Comparison of ENCODE assay signal across 1 cellular context in genomic region chr17:34980353-34980680, GRCh38.
TF ChIP-seq lines count a peak whose summit lies in the region.

TSS of gene LIG3 (plus strand) at chr17:34980512. CDS start at chr17:34983006, 2,494 bp downstream.

TF ChIP-seq in HepG2, 621 proteins besides CTCF, POLR2A, EP300 and RAD21 (continued from another document and continues in another):
- TF ChIP-seq ZBED4 (CRISPR knock-in tag; IDR thresholded peaks at IDR 0.05; ENCODE audit: borderline replicate concordance) (no peak), REL (CRISPR knock-in tag; conservative IDR thresholded peaks at IDR 0.05) (0 out of 2 replicates have a peak, but pooled peaks have one; percentile 66), HDAC2 (CRISPR knock-in tag; IDR thresholded peaks at IDR 0.05) (peak; percentile 55; the same call in 1 of the 2 replicates), KLF9 (CRISPR knock-in tag; IDR thresholded peaks at IDR 0.05; ENCODE audit: low read depth) (peak; percentile 90; the same call in 1 of the 2 replicates), MTA1 (CRISPR knock-in tag; IDR thresholded peaks at IDR 0.05; ENCODE audit: borderline replicate concordance) (no peak), AHDC1 (CRISPR knock-in tag; IDR thresholded peaks at IDR 0.05; ENCODE audit: borderline replicate concordance) (no peak), BHLHE40 (IDR thresholded peaks at IDR 0.05; ENCODE audit: low read length) (peak; percentile 62; the same call in 1 of the 2 replicates), KAT2B (IDR thresholded peaks at IDR 0.05; ENCODE audit: borderline replicate concordance, low read depth, low read length) (no peak), ZFAT (CRISPR knock-in tag; conservative IDR thresholded peaks at IDR 0.05) (no peak), TRAFD1 (CRISPR knock-in tag; IDR thresholded peaks at IDR 0.05; ENCODE audit: borderline replicate concordance) (no peak), ZBTB2 (CRISPR knock-in tag; IDR thresholded peaks at IDR 0.05; ENCODE audit: low read depth) (peak; percentile 26; the same call in 1 of the 2 replicates), SP4 (CRISPR knock-in tag; IDR thresholded peaks at IDR 0.05) (no peak), ZNF512B (CRISPR knock-in tag; IDR thresholded peaks at IDR 0.05; ENCODE audit: borderline replicate concordance) (no peak), FOSL1 (CRISPR knock-in tag; IDR thresholded peaks at IDR 0.05; ENCODE audit: borderline replicate concordance) (no peak), NPAS2 (CRISPR knock-in tag; IDR thresholded peaks at IDR 0.05; ENCODE audit: borderline replicate concordance) (no peak), ZNF318 (CRISPR knock-in tag; IDR thresholded peaks at IDR 0.05) (no peak), BORCS8-MEF2B (CRISPR knock-in tag; IDR thresholded peaks at IDR 0.05) (peak; percentile 64), ZNF607 (CRISPR knock-in tag; IDR thresholded peaks at IDR 0.05; ENCODE audit: borderline replicate concordance) (0 out of 2 replicates have a peak, but pooled peaks have one; percentile 8), CHD2 (IDR thresholded peaks at IDR 0.05; ENCODE audit: low read depth, low read length) (no peak)
